25 cellular contexts compared by ENCODE assay signal in the genomic region with DNA sequence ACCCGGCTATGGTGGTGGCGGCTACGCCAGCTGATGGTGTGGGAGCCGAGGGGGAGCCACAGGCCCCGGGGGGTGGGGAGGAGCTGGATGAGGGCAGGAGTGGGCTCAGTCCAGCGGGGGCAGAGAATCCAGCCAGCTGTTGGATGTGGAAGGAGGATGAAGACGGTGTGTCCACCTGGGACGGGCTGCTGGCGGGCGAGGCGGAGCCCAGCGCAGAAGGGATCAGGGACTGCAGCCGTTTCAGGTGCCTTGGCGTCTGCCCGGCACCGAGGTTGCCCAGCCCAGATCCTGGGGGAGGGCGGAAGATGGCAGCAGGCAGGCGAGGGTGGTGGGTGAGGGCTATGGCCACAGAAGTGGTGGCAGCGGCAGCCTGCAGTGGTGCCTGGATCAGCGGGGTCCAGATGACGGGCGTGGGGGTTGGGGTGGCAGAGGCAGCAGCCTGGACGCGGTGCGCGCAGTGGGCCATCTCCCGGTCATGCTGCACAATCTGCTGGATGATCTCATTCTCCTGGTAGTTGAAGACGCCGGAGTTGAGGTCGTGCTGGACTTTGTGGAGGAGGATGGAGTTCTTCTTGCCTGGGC. TPM values are rescaled to one million over a fixed set of nuclear protein-coding genes. Genes with fewer than 3 reads are reported as not detected.
"Had no signal": no experiment of that assay in that cellular context is flagged by ENCODE, and none has a peak within 500 bp of the region (broad histone marks: within the 10 kb centered on the region; RNA-seq: fewer than 3 reads in every experiment).

No MANE protein-coding gene starts in this region.

- H3K4me1 ChIP-seq: esophagus muscularis mucosa, gastrocnemius medialis, lower lobe of right lung, sigmoid colon, stomach, transverse colon had no signal

- H3K27ac ChIP-seq: epithelial cell of prostate, esophagus muscularis mucosa, gastrocnemius medialis, heart right ventricle, lower lobe of right lung, neural progenitor cell, sigmoid colon, skin epidermis, stomach, thoracic aorta, transverse colon had no signal

- H3K4me3 ChIP-seq: esophagus muscularis mucosa, gastrocnemius medialis, heart right ventricle, lower lobe of right lung, neural progenitor cell, sigmoid colon, skin epidermis, stomach, thoracic aorta, transverse colon had no signal

- H3K9ac ChIP-seq: neural progenitor cell had no signal

- H3K4me2 ChIP-seq: neural progenitor cell had no signal

- H3K36me3 ChIP-seq: gastrocnemius medialis, lower lobe of right lung, neural progenitor cell, sigmoid colon, stomach, thoracic aorta, transverse colon had no signal

- H3K36me3 Mint-ChIP-seq: memory B cell; natural killer cell treated with Interleukin-12 subunit alpha and Interleukin-12 subunit beta and Interleukin-15 and Interleukin-18, amount 100 ng/mL, for 72 hours; neural progenitor cell had no signal

- DNase-seq: effector memory CD8-positive, alpha-beta T cell; heart right ventricle; hypothalamus; lower lobe of right lung; midbrain; occipital lobe; stimulated activated CD4-positive, alpha-beta T cell treated with anti-CD3 and anti-CD28 coated beads, Interleukin-12 subunit alpha, Interleukin-12 subunit beta, amount 100 ng/mL, for 4 hours; stimulated activated naive CD4-positive, alpha-beta T cell; stomach; substantia nigra; transverse colon had no signal

- H3K9me3 Mint-ChIP-seq: dendritic cell treated with granulocyte-macrophage colony-stimulating factor and Interleukin-4, amounts not matched to agents 40 ng/mL and 50 ng/mL, for 4 days; effector memory CD8-positive, alpha-beta T cell; memory B cell; natural killer cell treated with Interleukin-12 subunit alpha and Interleukin-12 subunit beta and Interleukin-15 and Interleukin-18, amount 100 ng/mL, for 72 hours; neural progenitor cell had no signal

- H2AFZ ChIP-seq: neural progenitor cell had no signal

- H3K4me3 Mint-ChIP-seq: dendritic cell treated with granulocyte-macrophage colony-stimulating factor and Interleukin-4, amounts not matched to agents 40 ng/mL and 50 ng/mL, for 4 days; effector memory CD8-positive, alpha-beta T cell; memory B cell; natural killer cell treated with Interleukin-12 subunit alpha and Interleukin-12 subunit beta and Interleukin-15 and Interleukin-18, amount 100 ng/mL, for 72 hours; neural progenitor cell had no signal

- H3K9me3 ChIP-seq: esophagus muscularis mucosa, gastrocnemius medialis, heart right ventricle, lower lobe of right lung, sigmoid colon, stomach, thoracic aorta, transverse colon had no signal

- ATAC-seq: effector memory CD8-positive, alpha-beta T cell; gastrocnemius medialis; heart right ventricle; left lobe of liver; lower lobe of right lung; natural killer cell treated with Interleukin-12 subunit alpha and Interleukin-12 subunit beta and Interleukin-15 and Interleukin-18, amount 100 ng/mL, for 72 hours had no signal

- FAIRE-seq: islet of Langerhans had no signal

- H3K27ac Mint-ChIP-seq: dendritic cell treated with granulocyte-macrophage colony-stimulating factor and Interleukin-4, amounts not matched to agents 40 ng/mL and 50 ng/mL, for 4 days; effector memory CD8-positive, alpha-beta T cell; natural killer cell treated with Interleukin-12 subunit alpha and Interleukin-12 subunit beta and Interleukin-15 and Interleukin-18, amount 100 ng/mL, for 72 hours; neural progenitor cell had no signal

- H3K27me3 ChIP-seq: neural progenitor cell had no signal

RNA-seq across cellular contexts. Expression of gene HCN4, which starts 45.3 kb away (rescaled TPM):
- total RNA-seq: fibroblast of villous mesenchyme; gastrocnemius medialis; left lobe of liver; natural killer cell treated with Interleukin-12 subunit alpha and Interleukin-12 subunit beta and Interleukin-15 and Interleukin-18, amount 100 ng/mL, for 72 hours; pulmonary artery endothelial cell; sigmoid colon; thoracic aorta had no signal
